Comparison of ENCODE assay signal across 8 cellular contexts in genomic region chr16:56608043-56608875, GRCh38. TPM values are rescaled to one million over a fixed set of nuclear protein-coding genes. Genes with fewer than 3 reads are reported as not detected.
DNase-seq lines count a peak whose midpoint lies in the region; ATAC-seq lines count a peak whose summit lies in the region.

Gene MT2A, plus strand, starts transcription at chr16:56608584. Its CDS starts 72 bp downstream, at chr16:56608656.

- H3K9ac ChIP-seq in mesenchymal stem cell (ENCODE audit: low read length), result peak within 1 kb of the TSS; percentile 91

- peak; percentile 89 for ATAC-seq in GM19468 (IDR thresholded peaks at IDR 0.05; ENCODE audit: extremely low read depth, unreplicated experiment)

- peak within 1 kb of the TSS; percentile 79 for H2BK5ac ChIP-seq in mesenchymal stem cell (ENCODE audit: low read depth, low read length, poor library complexity, severe bottlenecking)

- peaks cover 4% of the 10 kb centered on the region for H3K79me1 ChIP-seq in mesenchymal stem cell (replicated peaks; ENCODE audit: low read length, poor library complexity, severe bottlenecking)

- peak within 1 kb of the TSS; percentile 96 to 100 for H3K18ac ChIP-seq in mesenchymal stem cell (ENCODE audit: low read depth in 1 of 2, low read length in 2 of 2)

- 5% methylated on average over 57 of the region's 62 CpGs for WGBS in mesenchymal stem cell

- H3K4me3 ChIP-seq in effector memory CD4-positive, alpha-beta T cell (ENCODE audit: insufficient read depth, low read depth, low read length, poor library complexity, severe bottlenecking), result peak within 1 kb of the TSS; percentile 72
- peak within 1 kb of the TSS; percentile 59 to 92 for H3K4me3 ChIP-seq in mesenchymal stem cell (ENCODE audit: insufficient read depth in 1 of 2, low read depth in 1 of 2, low read length in 2 of 2)

- peak within 1 kb of the TSS; percentile 100 for H4K8ac ChIP-seq in mesenchymal stem cell (ENCODE audit: low read length)

- H3K4ac ChIP-seq in mesenchymal stem cell (ENCODE audit: low read depth in 1 of 2, low read length in 2 of 2), result peak within 1 kb of the TSS; percentile 99 to 100

- H3K4me1 ChIP-seq in effector memory CD4-positive, alpha-beta T cell (ENCODE audit: control insufficient read depth, insufficient read depth, low read length, poor library complexity, severe bottlenecking), result peaks cover 36% of the 10 kb centered on the region
- peaks cover 34% of the 10 kb centered on the region for H3K4me1 ChIP-seq in mesenchymal stem cell (ENCODE audit: control insufficient read depth, insufficient read depth, low read depth, low read length)

- H3K4me2 ChIP-seq in mesenchymal stem cell (ENCODE audit: low read length, poor library complexity, severe bottlenecking), result peak within 1 kb of the TSS; percentile 79

- H3K9me3 ChIP-seq in effector memory CD4-positive, alpha-beta T cell (ENCODE audit: control insufficient read depth, low read length), result no peaks in the 10 kb centered on the region
- no peaks in the 10 kb centered on the region for H3K9me3 ChIP-seq in mesenchymal stem cell (ENCODE audit: control insufficient read depth, low read length)

- H2AK5ac ChIP-seq in mesenchymal stem cell (ENCODE audit: low read length, severe bottlenecking), result peak within 1 kb of the TSS; percentile 34

- H3K27ac ChIP-seq in effector memory CD4-positive, alpha-beta T cell (ENCODE audit: insufficient read depth, low read length, poor library complexity, severe bottlenecking), result peak within 1 kb of the TSS; percentile 82
- peak within 1 kb of the TSS; percentile 99 for H3K27ac ChIP-seq in mesenchymal stem cell (ENCODE audit: low read length, poor library complexity, severe bottlenecking)

- H4K91ac ChIP-seq in mesenchymal stem cell (ENCODE audit: low read length), result peak within 1 kb of the TSS; percentile 100

- peak within 1 kb of the TSS in 1 of 2 experiments; percentile 98 for H3K14ac ChIP-seq in mesenchymal stem cell (ENCODE audit: low read length in 2 of 2)

- no peaks in the 10 kb centered on the region for H3K27me3 ChIP-seq in effector memory CD4-positive, alpha-beta T cell (replicated peaks; ENCODE audit: control insufficient read depth, insufficient read depth, low read length, poor library complexity, severe bottlenecking)
- H3K27me3 ChIP-seq in mesenchymal stem cell (ENCODE audit: control insufficient read depth in 1 of 2, insufficient read depth in 1 of 2, low read length in 2 of 2), result no peaks in the 10 kb centered on the region

- peak within 1 kb of the TSS; percentile 97 to 99 for H2BK12ac ChIP-seq in mesenchymal stem cell (ENCODE audit: low read length in 2 of 2)

- DNase-seq in COLO668 (lab: John Stamatoyannopoulos, UW; ENCODE audit: unreplicated experiment), result peak; percentile 95
- DNase-seq in HS-27A (ENCODE audit: low read depth), result peak; percentile 86
- peak; percentile 98 for DNase-seq in NOMO-1 treated with DMSO at 0.1 percent for 48 hours (lab: John Stamatoyannopoulos, UW; ENCODE audit: unreplicated experiment)
- peak; percentile 73 to 77 for DNase-seq in activated CD8-positive, alpha-beta memory T cell treated with anti-CD3 and anti-CD28 coated beads for 4 hours (ENCODE audit: low read depth in 2 of 2)
- DNase-seq in effector memory CD4-positive, alpha-beta T cell, result peak; percentile 70 to 78 (median 77)
- DNase-seq in mesenchymal stem cell, result peak; percentile 98
- peak; percentile 78 for DNase-seq in stimulated activated CD8-positive, alpha-beta memory T cell treated with anti-CD3 and anti-CD28 coated beads, Interleukin-12 subunit alpha, Interleukin-12 subunit beta, amount 100 ng/mL, for 4 hours (ENCODE audit: low read depth)

- peak within 1 kb of the TSS; percentile 88 for H2BK120ac ChIP-seq in mesenchymal stem cell (ENCODE audit: low read depth, low read length)

- H2BK15ac ChIP-seq in mesenchymal stem cell (ENCODE audit: low read depth, poor library complexity, severe bottlenecking), result peak within 1 kb of the TSS; percentile 77

- H3K23ac ChIP-seq in mesenchymal stem cell (ENCODE audit: low read length in 2 of 2), result peak within 1 kb of the TSS; percentile 2 to 75

- no peaks in the 10 kb centered on the region for H3K36me3 ChIP-seq in effector memory CD4-positive, alpha-beta T cell (ENCODE audit: control insufficient read depth, insufficient read depth, low read length)
- no peaks in the 10 kb centered on the region for H3K36me3 ChIP-seq in mesenchymal stem cell (ENCODE audit: control insufficient read depth in 1 of 2, insufficient read depth in 2 of 2, low read depth in 1 of 2, low read length in 2 of 2)

- peak within 1 kb of the TSS; percentile 46 for H2AFZ ChIP-seq in mesenchymal stem cell (ENCODE audit: low read depth, low read length)

RNA-seq across cellular contexts. Expression of gene MT2A, which starts in this region (rescaled TPM):
- 1,482 TPM for polyA plus RNA-seq in mesenchymal stem cell (2013, experiment 1 of 2)
- polyA plus RNA-seq in mesenchymal stem cell (2013, experiment 2 of 2), result 1,482 TPM

Comparison
In these comparisons a context has a peak if more than half of its experiments do, and no peak if none do; other contexts are left out.
1. Peak in every context shown above with its lines: DNase-seq, ATAC-seq, H3K4me3 ChIP-seq and H3K27ac ChIP-seq.